ENCODE assay signal across 23 cellular contexts in genomic region chr5:171888051-171888481, GRCh38.
"Had no signal": no experiment of that assay in that cellular context is flagged by ENCODE, and none has a peak within 500 bp of the region (broad histone marks: within the 10 kb centered on the region; RNA-seq: fewer than 3 reads in every experiment).

No MANE protein-coding gene starts in this region.

- H3K4me1 Mint-ChIP-seq: activated B cell treated with CpG ODN at 0.5 μM for 24 hours; activated CD4-positive, alpha-beta T cell treated with anti-CD3 and anti-CD28 coated beads, Interleukin-2, amount 10 ng/mL, durations not matched to agents 7 days and 5 days; stimulated activated effector memory CD8-positive, alpha-beta T cell treated with anti-CD3 and anti-CD28 coated beads, Interleukin-12 subunit alpha, Interleukin-12 subunit beta, amount 100 ng/mL, for 72 hours had no signal

- H3K27ac Mint-ChIP-seq: activated B cell treated with CpG ODN at 0.5 μM for 24 hours; activated CD4-positive, alpha-beta T cell treated with anti-CD3 and anti-CD28 coated beads, Interleukin-2, amount 10 ng/mL, durations not matched to agents 7 days and 5 days; activated CD8-positive, alpha-beta T cell treated with anti-CD3 and anti-CD28 coated beads, Interleukin-2, amount 10 ng/mL, durations not matched to agents 7 days and 5 days; activated naive CD8-positive, alpha-beta T cell treated with anti-CD3 and anti-CD28 coated beads, Interleukin-2, amount 10 ng/mL, durations not matched to agents 7 days and 5 days; activated T-cell treated with anti-CD3 and anti-CD28 coated beads, Interleukin-2, amount 50 U/mL, for 24 hours; activated T-helper 2 cell treated with anti-CD3 and anti-CD28 coated beads, Interferon-gamma antibody, Interleukin-2, Interleukin-4, amounts not matched to agents 10 μg/mL and 5 μg/mL and 100 μg/mL, durations not matched to agents 14 hours and 24 hours and 36 hours; nephron progenitor cell; stimulated activated effector memory CD8-positive, alpha-beta T cell treated with anti-CD3 and anti-CD28 coated beads, Interleukin-12 subunit alpha, Interleukin-12 subunit beta, amount 100 ng/mL, for 72 hours had no signal

- H3K27me3 ChIP-seq: body of pancreas, colonic mucosa, gastroesophageal sphincter, hepatocyte, stomach, vagina had no signal

- H3K4me1 ChIP-seq: colonic mucosa, gastroesophageal sphincter, vagina had no signal

- H3K4me3 ChIP-seq: body of pancreas, colonic mucosa, gastroesophageal sphincter, hepatocyte, lung, stomach, vagina had no signal

- H3K36me3 ChIP-seq: colonic mucosa had no signal

- H3K27ac ChIP-seq: body of pancreas, colonic mucosa, gastroesophageal sphincter, hepatocyte, stomach, vagina had no signal

- H3K9me3 ChIP-seq: body of pancreas, colonic mucosa, gastroesophageal sphincter, stomach, vagina had no signal

- H3K9me3 Mint-ChIP-seq: activated CD4-positive, alpha-beta T cell treated with anti-CD3 and anti-CD28 coated beads, Interleukin-2, amount 10 ng/mL, durations not matched to agents 7 days and 5 days; activated T-cell treated with anti-CD3 and anti-CD28 coated beads, Interleukin-2, amount 50 U/mL, for 24 hours; activated T-helper 2 cell treated with anti-CD3 and anti-CD28 coated beads, Interferon-gamma antibody, Interleukin-2, Interleukin-4, amounts not matched to agents 10 μg/mL and 5 μg/mL and 100 μg/mL, durations not matched to agents 14 hours and 24 hours and 36 hours; central memory CD8-positive, alpha-beta T cell; nephron progenitor cell; stimulated activated effector memory CD8-positive, alpha-beta T cell treated with anti-CD3 and anti-CD28 coated beads, Interleukin-12 subunit alpha, Interleukin-12 subunit beta, amount 100 ng/mL, for 72 hours had no signal

- H3K4me2 ChIP-seq: hepatocyte had no signal

- ATAC-seq: activated CD8-positive, alpha-beta T cell treated with anti-CD3 and anti-CD28 coated beads, Interleukin-2, amount 10 ng/mL, durations not matched to agents 7 days and 5 days; body of pancreas; gastroesophageal sphincter; left colon; sciatic nerve; stimulated activated effector memory CD8-positive, alpha-beta T cell treated with anti-CD3 and anti-CD28 coated beads, Interleukin-12 subunit alpha, Interleukin-12 subunit beta, amount 100 ng/mL, for 72 hours had no signal

- H2AFZ ChIP-seq: hepatocyte had no signal

- H3K4me3 Mint-ChIP-seq: activated B cell treated with CpG ODN at 0.5 μM for 24 hours; activated CD4-positive, alpha-beta T cell treated with anti-CD3 and anti-CD28 coated beads, Interleukin-2, amount 10 ng/mL, durations not matched to agents 7 days and 5 days; activated CD8-positive, alpha-beta T cell treated with anti-CD3 and anti-CD28 coated beads, Interleukin-2, amount 10 ng/mL, durations not matched to agents 7 days and 5 days; activated naive CD8-positive, alpha-beta T cell treated with anti-CD3 and anti-CD28 coated beads, Interleukin-2, amount 10 ng/mL, durations not matched to agents 7 days and 5 days; activated T-cell treated with anti-CD3 and anti-CD28 coated beads, Interleukin-2, amount 50 U/mL, for 24 hours; central memory CD8-positive, alpha-beta T cell; nephron progenitor cell; stimulated activated effector memory CD8-positive, alpha-beta T cell treated with anti-CD3 and anti-CD28 coated beads, Interleukin-12 subunit alpha, Interleukin-12 subunit beta, amount 100 ng/mL, for 72 hours had no signal

- DNase-seq: activated B cell treated with CpG ODN at 0.5 μM for 24 hours; activated CD4-positive, alpha-beta T cell treated with anti-CD3 and anti-CD28 coated beads, Interleukin-2, amount 10 ng/mL, durations not matched to agents 7 days and 5 days; activated CD8-positive, alpha-beta T cell treated with anti-CD3 and anti-CD28 coated beads, Interleukin-2, amount 10 ng/mL, durations not matched to agents 7 days and 5 days; activated naive CD4-positive, alpha-beta T cell treated with Interleukin-2 at 50 U/mL for 16 hours; activated naive CD8-positive, alpha-beta T cell treated with anti-CD3 and anti-CD28 coated beads, Interleukin-2, amount 10 ng/mL, durations not matched to agents 7 days and 5 days; activated T-cell treated with anti-CD3 and anti-CD28 coated beads, Interleukin-2, amount 50 U/mL, for 24 hours; amygdala; body of pancreas; colonic mucosa; left colon; nephron progenitor cell; occipital lobe; stimulated activated CD4-positive, alpha-beta T cell treated with anti-CD3 and anti-CD28 coated beads, Interleukin-4, amount 100 ng/mL, for 24 hours; stomach; trophoblast cell had no signal

- H3K27me3 Mint-ChIP-seq: activated B cell treated with CpG ODN at 0.5 μM for 24 hours; activated CD4-positive, alpha-beta T cell treated with anti-CD3 and anti-CD28 coated beads, Interleukin-2, amount 10 ng/mL, durations not matched to agents 7 days and 5 days; activated naive CD8-positive, alpha-beta T cell treated with anti-CD3 and anti-CD28 coated beads, Interleukin-2, amount 10 ng/mL, durations not matched to agents 7 days and 5 days; activated T-cell treated with anti-CD3 and anti-CD28 coated beads, Interleukin-2, amount 50 U/mL, for 24 hours; central memory CD8-positive, alpha-beta T cell had no signal
